Comparison of ENCODE assay signal across 17 cellular contexts in the genomic region with DNA sequence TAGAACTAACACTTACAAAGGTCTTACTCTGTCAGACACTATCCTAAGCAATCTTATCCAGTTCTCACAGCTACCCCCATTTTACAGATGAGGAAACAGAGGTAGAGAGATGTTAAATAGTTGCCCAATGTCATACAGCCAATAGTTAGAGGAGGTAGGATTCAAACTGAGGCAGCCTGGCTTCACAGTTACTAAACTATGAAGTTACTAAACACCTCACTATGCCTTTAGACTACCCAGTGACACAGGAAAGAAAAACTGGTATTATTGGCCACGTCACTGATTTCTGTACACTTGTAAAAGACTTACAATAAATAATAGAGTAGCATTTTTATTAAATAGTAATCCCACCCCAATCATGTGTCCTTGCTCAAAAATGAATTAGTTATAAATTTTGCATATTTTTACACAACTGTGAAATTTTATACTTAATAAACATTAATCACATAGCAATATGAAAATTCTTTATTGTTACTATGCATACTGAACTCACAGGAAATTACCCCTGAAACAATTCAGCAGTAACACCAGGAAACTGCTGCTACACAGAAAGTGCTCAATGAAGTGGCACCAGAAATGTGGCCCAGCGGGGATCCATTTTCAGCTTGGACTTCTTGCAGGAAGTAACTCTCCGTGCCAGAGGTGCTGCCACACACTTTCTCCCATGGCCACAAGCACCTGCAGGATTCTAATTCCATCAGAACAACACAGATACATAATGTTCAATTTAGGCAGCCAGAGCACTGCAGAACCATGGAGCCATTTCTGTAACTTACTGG.
A peak's percentile ranks its signal among the peaks of the same experiment; 100 is the strongest.
DNase-seq lines count a peak whose midpoint lies in the region; ATAC-seq, FAIRE-seq and TF ChIP-seq lines count a peak whose summit lies in the region.
"Had no signal": no experiment of that assay in that cellular context is flagged by ENCODE, and none has a peak within 500 bp of the region (broad histone marks: within the 10 kb centered on the region; RNA-seq: fewer than 3 reads in every experiment).

No MANE protein-coding gene starts in this region.

- no peaks in the 10 kb centered on the region for H4K20me1 ChIP-seq in GM12878 (ENCODE audit: control insufficient read depth, insufficient read depth)

- H3K27me3 ChIP-seq in GM12878 (replicated peaks in 1 of 2; ENCODE audit: control insufficient read depth in 2 of 2, insufficient read depth in 2 of 2, low read length in 1 of 2), result no peaks in the 10 kb centered on the region
- H3K27me3 ChIP-seq: BE2C had no signal

- no peak for TF ChIP-seq POLR2A in GM12878 (IDR thresholded peaks at IDR 0.05; ENCODE audit: low read depth, low read length)

- CTCF ChIA-PET in GM12878 (lab: Yijun Ruan, JAX) (no interaction called here), MCF 10A (lab: Yijun Ruan, JAX) (interaction anchor here (0.6 to 2.5 kb wide), 3 partner anchors 87 to 229 kb away, joined by 3 to 10 read pairs (median 3); no protein-coding TSS in a partner anchor)

- SMC1A ChIA-PET in GM12878 (lab: Charles Lee; ENCODE audit: uncharacterized antibody, unreplicated experiment), result interaction anchor here (0.7 to 1.7 kb wide), 3 partner anchors 16 to 229 kb away, joined by 5 to 6 read pairs (median 5); no protein-coding TSS in a partner anchor

- no peak overlapping the region for H3K4me3 Mint-ChIP-seq in MCF 10A (ENCODE audit: unreplicated experiment)
- H3K4me3 Mint-ChIP-seq in T-helper 2 cell treated with Interferon-gamma antibody and Interleukin-4, amounts not matched to agents 5 μg/mL and 100 μg/mL, for 36 hours, result no peak overlapping the region

- in situ Hi-C loops in GM12878 (cut with MboI), result no loop called here

- 0 out of 2 replicates have a peak, but pooled peaks cover 6% of the 10 kb centered on the region for H3K36me3 ChIP-seq in KOPT-K1 (ENCODE audit: insufficient read depth, low read length)
- H3K36me3 ChIP-seq in GM12878 (ENCODE audit: control insufficient read depth in 2 of 2, insufficient read depth in 2 of 2, low read length in 1 of 2), result no peaks in the 10 kb centered on the region
- H3K36me3 ChIP-seq: BE2C, cardiac muscle cell, esophagus squamous epithelium, thoracic aorta had no signal

- TF ChIP-seq CTCF in GM12878 (IDR thresholded peaks at IDR 0.05 in 2 of 3, conservative IDR thresholded peaks at IDR 0.05 in 1 of 3; ENCODE audit: control insufficient read depth in 2 of 3, extremely low read depth in 1 of 3, insufficient read depth in 1 of 3, low read depth in 3 of 3, low read length in 3 of 3) (no peak), MCF 10A (IDR thresholded peaks at IDR 0.05; ENCODE audit: unreplicated experiment) (no peak)

- H3K4me1 Mint-ChIP-seq in MCF 10A (ENCODE audit: insufficient read depth, unreplicated experiment), result no peaks in the 10 kb centered on the region
- H3K4me1 Mint-ChIP-seq in T-helper 2 cell treated with Interferon-gamma antibody and Interleukin-4, amounts not matched to agents 5 μg/mL and 100 μg/mL, for 36 hours (ENCODE audit: low read depth), result peaks cover 34% of the 10 kb centered on the region

- peaks cover 13% of the 10 kb centered on the region for H3K4me1 ChIP-seq in GM12878 (ENCODE audit: control insufficient read depth, insufficient read depth, low read length)
- H3K4me1 ChIP-seq: BE2C had no signal

- H3K27ac Mint-ChIP-seq in MCF 10A (ENCODE audit: low read depth, unreplicated experiment), result no peak overlapping the region
- no peak overlapping the region for H3K27ac Mint-ChIP-seq in T-helper 2 cell treated with Interferon-gamma antibody and Interleukin-4, amounts not matched to agents 5 μg/mL and 100 μg/mL, for 36 hours

- H3K27ac ChIP-seq in KOPT-K1 (ENCODE audit: low read depth, low read length, poor library complexity, severe bottlenecking), result peak overlapping the region; percentile 35
- H3K27ac ChIP-seq in GM12878 (ENCODE audit: control insufficient read depth, insufficient read depth), result no peak overlapping the region; the same call in none of the 2 replicates
- H3K27ac ChIP-seq: cardiac muscle cell, esophagus squamous epithelium, SK-N-MC, thoracic aorta had no signal

- no peak overlapping the region for H3K4me2 ChIP-seq in GM12878 (ENCODE audit: control insufficient read depth, insufficient read depth)
- H3K4me2 ChIP-seq: smooth muscle cell had no signal

- no peak overlapping the region for H3K9ac ChIP-seq in GM12878 (ENCODE audit: control insufficient read depth, insufficient read depth, low read length)

- intact Hi-C loops in GM12878 (cut with micrococcal nuclease; ENCODE audit: unreplicated experiment), result loop anchor here (2.0 kb wide), 1 partner anchor 39 kb away; no protein-coding TSS in a partner anchor
- intact Hi-C loops in MCF 10A (cut with micrococcal nuclease), result no loop called here

- no peak for FAIRE-seq in GM12878 (lab: Jason Lieb, UNC)
- FAIRE-seq: TTC549 had no signal

- RAD21 ChIA-PET in GM12878 (lab: Charles Lee; ENCODE audit: unreplicated experiment), result no interaction called here

- peak; percentile 27 for DNase-seq in DMS153 (lab: John Stamatoyannopoulos, UW)
- DNase-seq in GM12878 (ENCODE audit: low read depth, low spot score), result no peak
- peak; percentile 12 for DNase-seq in renal cortical epithelial cell (ENCODE audit: low read depth)
- DNase-seq in MCF 10A (ENCODE audit: unreplicated experiment), result no peak
- DNase-seq in NOMO-1 treated with DMSO at 0.1 percent for 48 hours (lab: John Stamatoyannopoulos, UW; ENCODE audit: unreplicated experiment), result no peak
- DNase-seq in T-helper 2 cell treated with Interferon-gamma antibody and Interleukin-4, amounts not matched to agents 5 μg/mL and 100 μg/mL, for 36 hours (ENCODE audit: low spot score), result no peak
- DNase-seq: activated T-cell treated with anti-CD3 and anti-CD28 coated beads, Interleukin-2, amount 50 U/mL, for 72 hours; BE2C; esophagus squamous epithelium had no signal

- no peak for ATAC-seq in GM12878
- ATAC-seq: activated T-cell treated with anti-CD3 and anti-CD28 coated beads, Interleukin-2, amount 50 U/mL, for 72 hours; HCT116 had no signal

- H3K36me3 Mint-ChIP-seq in MCF 10A (ENCODE audit: insufficient read depth, unreplicated experiment), result no peaks in the 10 kb centered on the region
- peaks cover 5% of the 10 kb centered on the region for H3K36me3 Mint-ChIP-seq in T-helper 2 cell treated with Interferon-gamma antibody and Interleukin-4, amounts not matched to agents 5 μg/mL and 100 μg/mL, for 36 hours (ENCODE audit: low read depth)

- no peak overlapping the region for H3K4me3 ChIP-seq in GM12878
- H3K4me3 ChIP-seq: cardiac muscle cell, esophagus squamous epithelium, lung, SK-N-MC, smooth muscle cell, thoracic aorta had no signal

- no peaks in the 10 kb centered on the region for H3K79me2 ChIP-seq in GM12878 (ENCODE audit: control insufficient read depth, insufficient read depth, low read length)

- POLR2A ChIA-PET in GM12878 (lab: Charles Lee) (interaction anchor here (1.2 kb wide), 1 partner anchor 24 kb away, joined by 4 read pairs; no protein-coding TSS in a partner anchor), MCF 10A (lab: Yijun Ruan, JAX) (no interaction called here)

- H3K27me3 Mint-ChIP-seq in MCF 10A (ENCODE audit: insufficient read depth, unreplicated experiment), result no peaks in the 10 kb centered on the region
- no peaks in the 10 kb centered on the region for H3K27me3 Mint-ChIP-seq in T-helper 2 cell treated with Interferon-gamma antibody and Interleukin-4, amounts not matched to agents 5 μg/mL and 100 μg/mL, for 36 hours (ENCODE audit: low read depth)

- no peaks in the 10 kb centered on the region for H3K9me3 Mint-ChIP-seq in MCF 10A (ENCODE audit: unreplicated experiment)
- H3K9me3 Mint-ChIP-seq in T-helper 2 cell treated with Interferon-gamma antibody and Interleukin-4, amounts not matched to agents 5 μg/mL and 100 μg/mL, for 36 hours, result peaks cover 11% of the 10 kb centered on the region

- no peak for TF ChIP-seq RAD21 in GM12878 (IDR thresholded peaks at IDR 0.05; ENCODE audit: insufficient read depth, low read depth, low read length)

- WGBS in GM12878 (ENCODE audit: insufficient coverage, insufficient replicate concordance, low lambda C conversion rate, missing lambda C conversion rate), result 3% methylated on average over 3 of the region's 3 CpGs

- BruUV-seq in GM12878 (replicated peaks; lab: Mats Ljungman, UMichigan) (no TSS peak), MCF 10A (replicated peaks; lab: Mats Ljungman, UMichigan) (no TSS peak)

- H3K9me3 ChIP-seq in KOPT-K1 (ENCODE audit: insufficient read depth, low read length, poor library complexity, severe bottlenecking), result peaks cover 8% of the 10 kb centered on the region
- H3K9me3 ChIP-seq in GM12878 (replicated peaks; ENCODE audit: control insufficient read depth, insufficient read depth, low read length), result no peaks in the 10 kb centered on the region
- H3K9me3 ChIP-seq: BE2C, esophagus squamous epithelium, thoracic aorta had no signal

- TF ChIP-seq EP300 in GM12878 (IDR thresholded peaks at IDR 0.05; ENCODE audit: borderline replicate concordance in 1 of 2, control insufficient read depth in 1 of 2, low read depth in 2 of 2, low read length in 2 of 2), result no peak

- H2AFZ ChIP-seq in GM12878 (ENCODE audit: control insufficient read depth, low read depth, low read length), result peak overlapping the region; percentile 39; the same call in 1 of the 2 replicates

TF ChIP-seq in GM12878, 131 proteins besides CTCF, POLR2A, EP300 and RAD21:
- TF ChIP-seq, protein P1, sequence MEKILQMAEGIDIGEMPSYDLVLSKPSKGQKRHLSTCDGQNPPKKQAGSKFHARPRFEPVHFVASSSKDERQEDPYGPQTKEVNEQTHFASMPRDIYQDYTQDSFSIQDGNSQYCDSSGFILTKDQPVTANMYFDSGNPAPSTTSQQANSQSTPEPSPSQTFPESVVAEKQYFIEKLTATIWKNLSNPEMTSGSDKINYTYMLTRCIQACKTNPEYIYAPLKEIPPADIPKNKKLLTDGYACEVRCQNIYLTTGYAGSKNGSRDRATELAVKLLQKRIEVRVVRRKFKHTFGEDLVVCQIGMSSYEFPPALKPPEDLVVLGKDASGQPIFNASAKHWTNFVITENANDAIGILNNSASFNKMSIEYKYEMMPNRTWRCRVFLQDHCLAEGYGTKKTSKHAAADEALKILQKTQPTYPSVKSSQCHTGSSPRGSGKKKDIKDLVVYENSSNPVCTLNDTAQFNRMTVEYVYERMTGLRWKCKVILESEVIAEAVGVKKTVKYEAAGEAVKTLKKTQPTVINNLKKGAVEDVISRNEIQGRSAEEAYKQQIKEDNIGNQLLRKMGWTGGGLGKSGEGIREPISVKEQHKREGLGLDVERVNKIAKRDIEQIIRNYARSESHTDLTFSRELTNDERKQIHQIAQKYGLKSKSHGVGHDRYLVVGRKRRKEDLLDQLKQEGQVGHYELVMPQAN (conservative IDR thresholded peaks at IDR 0.05), result no peak
- TF ChIP-seq YBX1 (IDR thresholded peaks at IDR 0.05) (no peak), DPF2 (IDR thresholded peaks at IDR 0.05) (no peak), EED (IDR thresholded peaks at IDR 0.05; ENCODE audit: low read depth) (peak; percentile 30; the same call in 1 of the 2 replicates)

Comparison
In these comparisons a context has a peak if more than half of its experiments do, and no peak if none do; other contexts are left out.
1. DNase-seq: peak in DMS153 (single experiment) and renal cortical epithelial cell (single experiment); none in GM12878 (single experiment), MCF 10A (single experiment), NOMO-1 treated with DMSO at 0.1 percent for 48 hours (single experiment) and T-helper 2 cell treated with Interferon-gamma antibody and Interleukin-4, amounts not matched to agents 5 μg/mL and 100 μg/mL, for 36 hours (single experiment).